15 cellular contexts compared by ENCODE assay signal in genomic region chr2:236712304-236712703, GRCh38.
DNase-seq lines count a peak whose midpoint lies in the region; ATAC-seq, FAIRE-seq and TF ChIP-seq lines count a peak whose summit lies in the region.
"Had no signal": no experiment of that assay in that cellular context is flagged by ENCODE, and none has a peak within 500 bp of the region (broad histone marks: within the 10 kb centered on the region; RNA-seq: fewer than 3 reads in every experiment).

No MANE protein-coding gene starts in this region.

- peak; percentile 38 for DNase-seq in AG08395 (ENCODE audit: low spot score)
- DNase-seq in HFF-Myc (ENCODE audit: extremely low read depth, low read depth), result peak; percentile 16
- DNase-seq in astrocyte (ENCODE audit: low read depth), result peak; percentile 71
- DNase-seq in fibroblast of villous mesenchyme (ENCODE audit: low read depth), result peak; percentile 11
- no peak for DNase-seq in germinal center (ENCODE audit: low spot score)
- DNase-seq in Ammon's horn (ENCODE audit: low spot score), result no peak
- no peak for DNase-seq in AML-193 (lab: John Stamatoyannopoulos, UW)
- DNase-seq: activated naive CD4-positive, alpha-beta T cell treated with anti-CD3 and anti-CD28 coated beads for 36 hours; C1 segment of cervical spinal cord; NCI-H1417 treated with DMSO at 0.1 percent for 48 hours; NCI-H69; posterior cingulate gyrus; SHP77 treated with DMSO at 0.1 percent for 48 hours; stimulated activated CD4-positive, alpha-beta T cell treated with anti-CD3 and anti-CD28 coated beads, Interleukin-2, amount 100 ng/mL, for 24 hours had no signal

- no peak for TF ChIP-seq CTCF in HFF-Myc (IDR thresholded peaks at IDR 0.05; ENCODE audit: low read depth, low read length, missing control alignments)
- TF ChIP-seq CTCF in astrocyte (IDR thresholded peaks at IDR 0.05; ENCODE audit: insufficient read depth, low read depth, low read length), result no peak
- TF ChIP-seq CTCF in fibroblast of villous mesenchyme (IDR thresholded peaks at IDR 0.05; ENCODE audit: insufficient read depth, low read depth, low read length), result no peak

- H3K4me3 Mint-ChIP-seq in astrocyte (ENCODE audit: unreplicated experiment), result no peak overlapping the region
- H3K4me3 Mint-ChIP-seq: activated naive CD4-positive, alpha-beta T cell treated with anti-CD3 and anti-CD28 coated beads for 36 hours had no signal

- H3K36me3 Mint-ChIP-seq in astrocyte (ENCODE audit: low read depth, unreplicated experiment), result no peaks in the 10 kb centered on the region

- peak overlapping the region; percentile 1 for H3K27ac ChIP-seq in astrocyte (ENCODE audit: low read depth, low read length)

- H3K9me3 Mint-ChIP-seq in astrocyte (ENCODE audit: unreplicated experiment), result no peaks in the 10 kb centered on the region
- H3K9me3 Mint-ChIP-seq: activated naive CD4-positive, alpha-beta T cell treated with anti-CD3 and anti-CD28 coated beads for 36 hours had no signal

- no peak for ATAC-seq in GM21737 (IDR thresholded peaks at IDR 0.05; ENCODE audit: unreplicated experiment)

- H3K27me3 Mint-ChIP-seq in astrocyte (ENCODE audit: low read depth, unreplicated experiment), result no peaks in the 10 kb centered on the region

- H3K4me3 ChIP-seq in HFF-Myc (replicated peaks; ENCODE audit: low read depth, low read length) (no peak overlapping the region), astrocyte (ENCODE audit: insufficient read depth, low read depth, low read length) (no peak overlapping the region), fibroblast of villous mesenchyme (ENCODE audit: low read depth, low read length) (no peak overlapping the region)

- H4K20me1 ChIP-seq in astrocyte (ENCODE audit: insufficient read depth, low read length), result no peaks in the 10 kb centered on the region

- no peak overlapping the region for H3K9ac ChIP-seq in astrocyte (ENCODE audit: low read length)

- H2AFZ ChIP-seq in astrocyte (ENCODE audit: low read depth, low read length), result no peak overlapping the region

- peaks cover 29% of the 10 kb centered on the region for H3K4me1 ChIP-seq in astrocyte (ENCODE audit: insufficient read depth, low read length)

- H3K27ac Mint-ChIP-seq in astrocyte (ENCODE audit: unreplicated experiment), result peak overlapping the region; percentile 62
- H3K27ac Mint-ChIP-seq: activated naive CD4-positive, alpha-beta T cell treated with anti-CD3 and anti-CD28 coated beads for 36 hours had no signal

- H3K9me3 ChIP-seq in astrocyte (ENCODE audit: insufficient read depth, low read depth, low read length), result no peaks in the 10 kb centered on the region

- H3K4me1 Mint-ChIP-seq in astrocyte (ENCODE audit: low read depth, unreplicated experiment), result peaks cover 28% of the 10 kb centered on the region

- peaks cover 2% of the 10 kb centered on the region for H3K27me3 ChIP-seq in astrocyte (ENCODE audit: insufficient read depth, low read length)

- H3K4me2 ChIP-seq in astrocyte (ENCODE audit: low read length), result peak overlapping the region; percentile 31

- H3K79me2 ChIP-seq in astrocyte (ENCODE audit: insufficient read depth, low read length), result no peaks in the 10 kb centered on the region

- no peak for FAIRE-seq in astrocyte (lab: Jason Lieb, UNC)

- H3K36me3 ChIP-seq in astrocyte (ENCODE audit: insufficient read depth, low read length), result no peaks in the 10 kb centered on the region

Comparison
In these comparisons a context has a peak if more than half of its experiments do, and no peak if none do; other contexts are left out.
1. DNase-seq: peak in AG08395 (single experiment), HFF-Myc (single experiment), astrocyte (single experiment) and fibroblast of villous mesenchyme (single experiment); none in germinal center (single experiment), Ammon's horn (single experiment) and AML-193 (0 of 2).